13 cellular contexts compared by ENCODE assay signal in the genomic region with DNA sequence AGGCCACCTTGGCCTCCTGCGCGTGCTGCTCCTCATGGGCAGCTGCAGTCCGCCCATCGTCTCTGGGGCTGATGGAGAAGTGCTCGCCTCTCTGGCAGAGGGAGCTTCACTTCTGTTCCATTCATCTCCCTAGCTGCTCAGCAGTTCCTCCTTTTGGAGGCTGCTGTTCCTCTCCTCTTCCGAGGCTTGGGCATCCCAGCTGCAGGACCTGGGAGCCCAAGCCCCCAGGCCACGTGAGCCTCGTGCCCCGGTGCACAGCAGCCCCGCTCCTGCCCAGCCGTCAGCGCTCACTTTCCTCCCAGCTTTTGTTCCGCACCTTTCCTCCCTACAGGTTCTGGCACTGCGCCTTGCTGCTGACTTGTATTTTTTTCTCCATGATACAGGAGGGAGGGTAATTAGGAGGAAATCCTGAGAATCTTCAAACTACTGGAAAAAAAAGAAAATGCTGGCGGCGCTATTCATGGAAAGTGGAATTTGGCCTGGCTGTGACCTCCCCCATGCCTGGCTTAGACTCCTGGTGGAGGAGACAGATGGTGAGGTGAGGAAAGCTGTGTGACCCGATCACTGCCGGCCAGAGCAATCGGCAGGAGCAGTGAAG.
DNase-seq lines count a peak whose midpoint lies in the region; ATAC-seq and TF ChIP-seq lines count a peak whose summit lies in the region.
"Had no signal": no experiment of that assay in that cellular context is flagged by ENCODE, and none has a peak within 500 bp of the region (broad histone marks: within the 10 kb centered on the region; RNA-seq: fewer than 3 reads in every experiment).

No MANE protein-coding gene starts in this region.

- H2BK120ac ChIP-seq in mesendoderm (ENCODE audit: low read depth, low read length), result no peak overlapping the region

- H3K18ac ChIP-seq in mesendoderm (ENCODE audit: low read length), result no peak overlapping the region

- H4K8ac ChIP-seq in mesendoderm (ENCODE audit: low read depth, low read length), result no peak overlapping the region

- H2BK15ac ChIP-seq in mesendoderm (replicated peaks; ENCODE audit: low read depth), result no peak overlapping the region

- H3K27ac Mint-ChIP-seq in activated naive CD8-positive, alpha-beta T cell treated with anti-CD3 and anti-CD28 coated beads, Interleukin-2, amount 50 U/mL, for 24 hours, result no peak overlapping the region

- no TSS peak for BruUV-seq in A673 (replicated peaks; lab: Mats Ljungman, UMichigan)

- H3K27me3 ChIP-seq in A673 (replicated peaks; ENCODE audit: insufficient read depth, low read depth, low read length, poor library complexity) (no peaks in the 10 kb centered on the region), mesendoderm (ENCODE audit: insufficient read depth, low read length, poor library complexity) (no peaks in the 10 kb centered on the region)

- no peak for ATAC-seq in GM21515 (IDR thresholded peaks at IDR 0.05; ENCODE audit: unreplicated experiment)
- ATAC-seq in activated naive CD8-positive, alpha-beta T cell treated with anti-CD3 and anti-CD28 coated beads, Interleukin-2, amount 50 U/mL, for 24 hours, result no peak

- H3K4me3 Mint-ChIP-seq in activated naive CD8-positive, alpha-beta T cell treated with anti-CD3 and anti-CD28 coated beads, Interleukin-2, amount 50 U/mL, for 24 hours, result no peak overlapping the region

- no peak overlapping the region for H3K9ac ChIP-seq in mesendoderm (ENCODE audit: low read length)

- H3K4me1 ChIP-seq in A673 (ENCODE audit: insufficient read depth, low read length, poor library complexity, severe bottlenecking) (peaks cover 57% of the 10 kb centered on the region), mesendoderm (ENCODE audit: control insufficient read depth, low read depth, low read length) (no peaks in the 10 kb centered on the region)

- H2AK5ac ChIP-seq in mesendoderm (ENCODE audit: low read length), result no peak overlapping the region

- H3K27ac ChIP-seq in A673 (ENCODE audit: low read depth, low read length, poor library complexity, severe bottlenecking) (peak overlapping the region; percentile 70), mesendoderm (ENCODE audit: low read depth, low read length) (no peak overlapping the region)
- H3K27ac ChIP-seq: RWPE1, skin epidermis had no signal

- no peaks in the 10 kb centered on the region for H3K79me1 ChIP-seq in mesendoderm (ENCODE audit: low read length)

- TF ChIP-seq CTCF in A673 (conservative IDR thresholded peaks at IDR 0.05; ENCODE audit: low read depth, low read length), result no peak

- POLR2A ChIA-PET in A673 (lab: Charles Lee; ENCODE audit: low non-redundant PET), result no interaction called here

- H3K27me3 Mint-ChIP-seq in activated naive CD8-positive, alpha-beta T cell treated with anti-CD3 and anti-CD28 coated beads, Interleukin-2, amount 50 U/mL, for 24 hours, result no peaks in the 10 kb centered on the region

- H3K36me3 ChIP-seq in A673 (ENCODE audit: insufficient read depth, low read length, poor library complexity, severe bottlenecking) (no peaks in the 10 kb centered on the region), mesendoderm (ENCODE audit: control insufficient read depth, insufficient read depth, low read length) (no peaks in the 10 kb centered on the region)

- H3K4me2 ChIP-seq in mesendoderm (ENCODE audit: low read length), result no peak overlapping the region

- H3K4me3 ChIP-seq in A673 (ENCODE audit: low read depth, low read length, poor library complexity, severe bottlenecking), result no peak overlapping the region
- H3K4me3 ChIP-seq in mesendoderm (ENCODE audit: low read length), result no peak overlapping the region
- H3K4me3 ChIP-seq: skin epidermis had no signal

- H3K9me3 ChIP-seq in A673 (ENCODE audit: low read depth, low read length, poor library complexity, severe bottlenecking), result no peaks in the 10 kb centered on the region

- H4K5ac ChIP-seq in mesendoderm (ENCODE audit: low read length), result no peak overlapping the region

- intact Hi-C loops in A673 (cut with micrococcal nuclease; ENCODE audit: unreplicated experiment), result loop anchor here (5.0 kb wide), 2 partner anchors 207 to 313 kb away; no protein-coding TSS in a partner anchor

- H3K4me1 Mint-ChIP-seq in activated naive CD8-positive, alpha-beta T cell treated with anti-CD3 and anti-CD28 coated beads, Interleukin-2, amount 50 U/mL, for 24 hours, result peaks cover 16% of the 10 kb centered on the region

- no CpG with 5 or more reads among the region's 19 CpGs for WGBS in mesendoderm (ENCODE audit: extremely low coverage, insufficient coverage, low lambda C conversion rate)

- H3K36me3 Mint-ChIP-seq in activated naive CD8-positive, alpha-beta T cell treated with anti-CD3 and anti-CD28 coated beads, Interleukin-2, amount 50 U/mL, for 24 hours (ENCODE audit: low read depth), result peaks cover 3% of the 10 kb centered on the region

- H3K79me2 ChIP-seq in mesendoderm (ENCODE audit: control insufficient read depth, insufficient read depth, low read length), result no peaks in the 10 kb centered on the region

- H3K4ac ChIP-seq in mesendoderm (ENCODE audit: low read depth, low read length), result no peak overlapping the region

- CTCF ChIA-PET in A673 (lab: Charles Lee), result no interaction called here

- DNase-seq in A673 (ENCODE audit: low spot score) (no peak), NCI-H146 treated with DMSO at 0.1 percent for 48 hours (lab: John Stamatoyannopoulos, UW; ENCODE audit: unreplicated experiment) (peak; percentile 80), cerebellum (ENCODE audit: low spot score) (peak; percentile 44), mesendoderm (peak; percentile 21), amniotic stem cell (lab: John Stamatoyannopoulos, UW) (no peak), NCI-H2196 treated with DMSO at 0.1 percent for 48 hours (lab: John Stamatoyannopoulos, UW; ENCODE audit: unreplicated experiment) (no peak)
- DNase-seq in activated naive CD8-positive, alpha-beta T cell treated with anti-CD3 and anti-CD28 coated beads, Interleukin-2, amount 50 U/mL, for 24 hours, result no peak
- DNase-seq: activated CD4-positive, CD25-positive, alpha-beta regulatory T cell; activated naive CD4-positive, alpha-beta T cell; NCI-H1436 had no signal

- H2BK5ac ChIP-seq in mesendoderm (ENCODE audit: low read length), result no peak overlapping the region

- H3K9me3 Mint-ChIP-seq in activated naive CD8-positive, alpha-beta T cell treated with anti-CD3 and anti-CD28 coated beads, Interleukin-2, amount 50 U/mL, for 24 hours, result no peaks in the 10 kb centered on the region

- no peak overlapping the region for H3K23ac ChIP-seq in mesendoderm (ENCODE audit: low read length)

- no peak overlapping the region for H3K56ac ChIP-seq in mesendoderm (ENCODE audit: low read length)

Comparison
In these comparisons a context has a peak if more than half of its experiments do, and no peak if none do; other contexts are left out.
1. DNase-seq: peak in NCI-H146 treated with DMSO at 0.1 percent for 48 hours (single experiment), cerebellum (single experiment) and mesendoderm (single experiment); none in A673 (single experiment), amniotic stem cell (single experiment), activated naive CD8-positive, alpha-beta T cell treated with anti-CD3 and anti-CD28 coated beads, Interleukin-2, amount 50 U/mL, for 24 hours (single experiment) and NCI-H2196 treated with DMSO at 0.1 percent for 48 hours (single experiment).